ENCODE assay signal across 11 cellular contexts in genomic region chr3:49346797-49347251, GRCh38. TPM values are rescaled to one million over a fixed set of nuclear protein-coding genes. Genes with fewer than 3 reads are reported as not detected.
DNase-seq lines count a peak whose midpoint lies in the region; ATAC-seq, FAIRE-seq and TF ChIP-seq lines count a peak whose summit lies in the region.
"Had no signal": no experiment of that assay in that cellular context is flagged by ENCODE, and none has a peak within 500 bp of the region (broad histone marks: within the 10 kb centered on the region; RNA-seq: fewer than 3 reads in every experiment).

No MANE protein-coding gene starts in this region.

- DNase-seq in right atrium auricular region (ENCODE audit: low spot score) (no peak), left cardiac atrium (no peak), astrocyte of the spinal cord (ENCODE audit: low read depth, low spot score) (peak; percentile 51), right lobe of liver (no peak), vagina (ENCODE audit: extremely low spot score in 2 of 2) (no peak), GM12892 (ENCODE audit: insufficient read length) (no peak), NCI-H1930 (lab: John Stamatoyannopoulos, UW) (no peak)
- DNase-seq: activated T-cell treated with anti-CD3 and anti-CD28 coated beads, Interleukin-2, amount 50 U/mL, for 24 hours; NCI-H2171 treated with DMSO at 0.1 percent for 48 hours; retina had no signal

- no peaks in the 10 kb centered on the region for H3K27me3 ChIP-seq in right atrium auricular region
- no peaks in the 10 kb centered on the region for H3K27me3 ChIP-seq in right lobe of liver
- H3K27me3 ChIP-seq in vagina: no peaks in the 10 kb centered on the region

- H3K36me3 ChIP-seq in right atrium auricular region: no peaks in the 10 kb centered on the region
- no peaks in the 10 kb centered on the region for H3K36me3 ChIP-seq in right lobe of liver
- H3K36me3 ChIP-seq in vagina: no peaks in the 10 kb centered on the region

- H3K27ac ChIP-seq in right atrium auricular region: peak overlapping the region; percentile 1 to 55
- peak overlapping the region; percentile 24 to 61 (median 44) for H3K27ac ChIP-seq in right lobe of liver
- peak overlapping the region; percentile 39 for H3K27ac ChIP-seq in vagina

- TF ChIP-seq POLR2A in right lobe of liver (IDR thresholded peaks at IDR 0.05) (no peak), vagina (IDR thresholded peaks at IDR 0.05) (no peak), GM12892 (IDR thresholded peaks at IDR 0.05; ENCODE audit: low read depth, low read length) (no peak)

- H3K4me3 ChIP-seq in right atrium auricular region (no peak overlapping the region), astrocyte of the spinal cord (ENCODE audit: low read depth, low read length) (no peak overlapping the region), right lobe of liver (no peak overlapping the region), vagina (no peak overlapping the region)

- H3K9me3 ChIP-seq in right atrium auricular region: no peaks in the 10 kb centered on the region
- no peaks in the 10 kb centered on the region for H3K9me3 ChIP-seq in right lobe of liver
- H3K9me3 ChIP-seq in vagina: no peaks in the 10 kb centered on the region

- intact Hi-C loops in left cardiac atrium (cut with DNase I): no loop called here
- intact Hi-C loops in right lobe of liver (cut with DNase I): no loop called here
- intact Hi-C loops in vagina (cut with DNase I): no loop called here

- H3K4me1 ChIP-seq in right atrium auricular region: peaks cover 0 to 7% of the 10 kb centered on the region in 2 donors
- peaks cover 1 to 47% (median 9%) of the 10 kb centered on the region in 4 donors for H3K4me1 ChIP-seq in right lobe of liver
- H3K4me1 ChIP-seq in vagina: peaks cover 17% of the 10 kb centered on the region

- in situ Hi-C loops in astrocyte of the spinal cord (cut with HindIII; ENCODE audit: low sequenced_read_pairs): no loop called here

- FAIRE-seq in GM12892 (lab: Jason Lieb, UNC): no peak

- no peak for TF ChIP-seq CTCF in right atrium auricular region (IDR thresholded peaks at IDR 0.05)
- no peak for TF ChIP-seq CTCF in astrocyte of the spinal cord (IDR thresholded peaks at IDR 0.05; ENCODE audit: low read depth, low read length)
- TF ChIP-seq CTCF in right lobe of liver (IDR thresholded peaks at IDR 0.05): no peak
- no peak for TF ChIP-seq CTCF in vagina (IDR thresholded peaks at IDR 0.05)

- ATAC-seq in left cardiac atrium (no peak), right lobe of liver (peak in 1 of 4 donors; percentile 4), GM18511 (IDR thresholded peaks at IDR 0.05; ENCODE audit: unreplicated experiment) (no peak)

- WGBS in right lobe of liver (ENCODE audit: insufficient coverage, low coverage, low lambda C conversion rate, missing lambda C conversion rate): 74% methylated on average over 6 of the region's 6 CpGs

RNA-seq across cellular contexts. Expression of gene USP4, which starts 7.0 kb away (rescaled TPM):
- total RNA-seq in right atrium auricular region (10 to 100 TPM in 1 of 2 donors, 1 to 10 TPM in 1; 9.8 to 13.5 TPM), left cardiac atrium (10 to 100 TPM; 37.1 to 45.5 TPM), right lobe of liver (10 to 100 TPM; 10.0 to 26.3 (median 22.2) TPM), vagina (45.2 TPM)
- polyA plus RNA-seq in GM12892 (2012; ENCODE audit: missing spikeins): 49.6 TPM

RNA-seq across cellular contexts. Expression of gene GPX1, which starts 11.3 kb away (rescaled TPM):
- total RNA-seq in right atrium auricular region: 100 to 1,000 TPM; 121 to 276 TPM
- total RNA-seq in left cardiac atrium: 100 to 1,000 TPM; 230 to 235 TPM
- 100 to 1,000 TPM; 127 to 455 (median 278) TPM for total RNA-seq in right lobe of liver
- total RNA-seq in vagina: 326 TPM
- 225 TPM for polyA plus RNA-seq in GM12892 (2012; ENCODE audit: missing spikeins)
